In genomic region chr1:13725714-13726175, GRCh38 we compare ENCODE assay signal across 8 cellular contexts.
DNase-seq lines count a peak whose midpoint lies in the region; TF ChIP-seq lines count a peak whose summit lies in the region.

No MANE protein-coding gene starts in this region.

- no peak overlapping the region for H3K27ac ChIP-seq in MM.1S (ENCODE audit: low read length)

- H3K4me3 ChIP-seq in MM.1S (ENCODE audit: low read length) = no peak overlapping the region

- H3K36me3 ChIP-seq in MM.1S (replicated peaks; ENCODE audit: insufficient read depth, low read length) = no peaks in the 10 kb centered on the region

- no peaks in the 10 kb centered on the region for H3K27me3 ChIP-seq in MM.1S (replicated peaks; ENCODE audit: insufficient read depth, low read length)

- H3K4me1 ChIP-seq in MM.1S (ENCODE audit: low read length) = peaks cover 10% of the 10 kb centered on the region

- no peak overlapping the region for H2AFZ ChIP-seq in MM.1S (ENCODE audit: low read length)

- no peaks in the 10 kb centered on the region for H3K9me2 ChIP-seq in MM.1S (replicated peaks; ENCODE audit: insufficient read depth, low read length)

- H3K9ac ChIP-seq in MM.1S (ENCODE audit: low read length) = no peak overlapping the region

- peak; percentile 38 for DNase-seq in DMS53 (lab: John Stamatoyannopoulos, UW)
- no peak for DNase-seq in DMS53 treated with DMSO at 0.1 percent for 48 hours (lab: John Stamatoyannopoulos, UW; ENCODE audit: unreplicated experiment)
- DNase-seq in MM.1S = peak; percentile 62
- peak; percentile 57 to 61 for DNase-seq in activated T-cell treated with anti-CD3 and anti-CD28 coated beads, Interleukin-2, amount 50 U/mL, for 48 hours
- peak; percentile 48 for DNase-seq in glomerular visceral epithelial cell (ENCODE audit: extremely low spot score)
- peak; percentile 53 for DNase-seq in stimulated activated CD4-positive, alpha-beta T cell treated with anti-CD3 and anti-CD28 coated beads, Interleukin-4, amount 100 ng/mL, for 24 hours
- DNase-seq in COR-L47 (lab: John Stamatoyannopoulos, UW) = no peak
- no peak for DNase-seq in superior temporal gyrus (ENCODE audit: extremely low spot score)

- H3F3A ChIP-seq in MM.1S (ENCODE audit: insufficient read depth, low read length) = peaks cover 8% of the 10 kb centered on the region

- H3K4me2 ChIP-seq in MM.1S (ENCODE audit: low read depth, low read length) = no peak overlapping the region

- H3K9me3 ChIP-seq in MM.1S (replicated peaks; ENCODE audit: insufficient read depth, low read length) = no peaks in the 10 kb centered on the region

- TF ChIP-seq CTCF in MM.1S (IDR thresholded peaks at IDR 0.05; ENCODE audit: low read length) = peak; percentile 66

- H4K20me1 ChIP-seq in MM.1S (ENCODE audit: insufficient read depth, low read length) = no peaks in the 10 kb centered on the region

- H3K79me2 ChIP-seq in MM.1S (ENCODE audit: low read length) = no peaks in the 10 kb centered on the region

Comparison
In these comparisons a context has a peak if more than half of its experiments do, and no peak if none do; other contexts are left out.
1. DNase-seq: peak in DMS53 (single experiment), MM.1S (single experiment), activated T-cell treated with anti-CD3 and anti-CD28 coated beads, Interleukin-2, amount 50 U/mL, for 48 hours (2 of 2), glomerular visceral epithelial cell (single experiment) and stimulated activated CD4-positive, alpha-beta T cell treated with anti-CD3 and anti-CD28 coated beads, Interleukin-4, amount 100 ng/mL, for 24 hours (single experiment); none in DMS53 treated with DMSO at 0.1 percent for 48 hours (single experiment), COR-L47 (single experiment) and superior temporal gyrus (single experiment).